13 cellular contexts compared by ENCODE assay signal in the genomic region with DNA sequence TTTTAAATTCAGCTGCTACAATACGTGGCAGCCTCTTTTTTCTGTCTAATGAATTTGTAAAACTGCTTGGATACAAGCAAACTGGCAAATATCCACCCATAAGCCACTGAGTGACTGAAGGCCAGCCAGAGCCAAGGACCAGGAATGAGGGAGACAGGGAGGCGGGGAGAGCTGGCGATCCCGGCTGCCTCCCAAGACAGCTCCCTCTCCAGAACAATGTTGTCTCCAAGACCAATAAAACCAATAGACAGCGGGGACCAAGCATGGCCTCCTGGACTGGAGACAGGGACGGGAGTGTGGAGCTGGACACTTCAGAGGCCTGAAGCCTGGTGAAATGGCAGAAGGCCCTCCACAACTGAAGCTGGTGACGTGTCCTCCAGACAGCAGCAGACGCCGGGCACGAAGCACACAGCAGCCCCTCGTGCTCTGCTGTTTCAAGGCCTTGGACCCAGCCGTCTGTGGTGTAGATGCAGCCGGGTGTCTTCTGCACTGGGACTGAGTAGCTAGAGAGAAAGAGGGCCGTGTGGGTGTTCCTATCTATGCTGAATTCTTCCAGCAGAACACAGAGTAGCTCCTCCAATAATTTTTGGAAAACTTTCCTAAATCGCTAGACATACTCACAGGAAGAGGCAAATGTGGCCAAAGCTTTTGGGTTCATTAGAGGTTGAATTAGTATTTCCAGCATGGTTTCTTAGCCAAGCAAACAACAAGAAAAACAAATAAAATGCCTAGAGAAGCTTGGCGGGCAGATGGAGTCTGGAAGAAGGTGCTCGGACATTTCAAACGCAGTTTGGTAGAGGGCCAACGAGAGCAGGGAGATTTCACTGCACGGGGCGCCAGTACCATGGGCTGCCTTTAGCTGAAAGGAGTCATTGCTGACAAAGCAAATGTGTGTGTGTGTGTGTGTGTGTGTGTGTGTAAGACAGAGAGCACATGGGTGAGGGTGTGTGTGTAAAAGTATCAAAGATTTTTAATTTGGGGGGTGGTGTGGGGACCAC.
"Had no signal": no experiment of that assay in that cellular context is flagged by ENCODE, and none has a peak within 500 bp of the region (broad histone marks: within the 10 kb centered on the region; RNA-seq: fewer than 3 reads in every experiment).

No MANE protein-coding gene starts in this region.

- H3K4me1 ChIP-seq: ascending aorta, colonic mucosa, left lung, parathyroid adenoma, thyroid gland had no signal

- H3K27me3 ChIP-seq: ascending aorta, colonic mucosa, thyroid gland had no signal

- H3K4me3 ChIP-seq: ascending aorta, colonic mucosa, left lung, thyroid gland had no signal

- H3K27ac ChIP-seq: ascending aorta, colonic mucosa, left lung, parathyroid adenoma, thyroid gland had no signal

- DNase-seq: activated B cell treated with CpG ODN at 0.5 μM for 24 hours; activated CD4-positive, alpha-beta T cell treated with anti-CD3 and anti-CD28 coated beads for 4 hours; activated CD4-positive, alpha-beta T cell treated with anti-CD3 and anti-CD28 coated beads, Interleukin-2, amount 50 U/mL, for 48 hours; activated gamma-delta T cell; activated T-cell treated with anti-CD3 and anti-CD28 coated beads, Interleukin-2, amount 50 U/mL, for 72 hours; colonic mucosa; left lung; stimulated activated CD4-positive, alpha-beta T cell treated with anti-CD3 and anti-CD28 coated beads, Interleukin-4, amount 100 ng/mL, for 1 hour; stimulated activated naive CD4-positive, alpha-beta T cell; T1000; thyroid gland had no signal

- H3K9me3 ChIP-seq: ascending aorta, colonic mucosa, left lung, thyroid gland had no signal

- H3K36me3 ChIP-seq: ascending aorta, colonic mucosa, left lung, thyroid gland had no signal

- ATAC-seq: activated T-cell treated with anti-CD3 and anti-CD28 coated beads, Interleukin-2, amount 50 U/mL, for 72 hours; left lung had no signal
